Comparison of ENCODE assay signal across 9 cellular contexts in the genomic region with DNA sequence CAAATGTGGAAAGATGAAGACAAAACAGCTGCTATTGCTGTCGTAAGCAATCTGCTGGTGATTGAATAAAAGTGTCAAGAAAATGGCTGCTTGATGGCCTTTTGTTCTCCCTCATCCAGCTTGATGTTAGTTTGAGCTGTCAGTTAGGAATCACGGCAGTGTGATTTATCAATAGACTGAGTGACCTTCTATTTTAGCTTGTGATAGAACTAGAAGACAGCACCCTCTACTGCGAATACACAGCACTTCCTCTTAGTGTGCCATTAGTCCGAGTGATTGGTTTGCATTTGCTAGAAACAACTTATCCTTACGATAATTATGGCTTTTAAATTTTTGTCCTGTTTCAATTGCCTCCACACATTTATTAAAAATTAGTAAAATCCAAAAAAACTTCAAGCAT.
DNase-seq lines count a peak whose midpoint lies in the region; FAIRE-seq and TF ChIP-seq lines count a peak whose summit lies in the region.
"Had no signal": no experiment of that assay in that cellular context is flagged by ENCODE, and none has a peak within 500 bp of the region (broad histone marks: within the 10 kb centered on the region; RNA-seq: fewer than 3 reads in every experiment).

No MANE protein-coding gene starts in this region.

- no peak overlapping the region for H3K4ac ChIP-seq in mesenchymal stem cell (ENCODE audit: low read depth in 1 of 2, low read length in 2 of 2)

- H3K4me2 ChIP-seq in mammary epithelial cell (ENCODE audit: insufficient read depth, low read depth, low read length) (no peak overlapping the region), osteoblast (ENCODE audit: insufficient read depth, low read length) (no peak overlapping the region), mesenchymal stem cell (ENCODE audit: low read length, poor library complexity, severe bottlenecking) (no peak overlapping the region)

- H2AK5ac ChIP-seq in mesenchymal stem cell (ENCODE audit: low read length, severe bottlenecking): no peak overlapping the region

- DNase-seq in HAP-1 (ENCODE audit: low spot score in 2 of 2) (peak; percentile 31 to 85), NCI-H460 (ENCODE audit: extremely low read depth, low read depth) (peak; percentile 12), mammary epithelial cell (no peak), osteoblast (ENCODE audit: insufficient read length, low spot score, missing footprints) (peak; percentile 9), NCI-H1930 (lab: John Stamatoyannopoulos, UW) (no peak), activated gamma-delta T cell treated with Interleukin-2 at 50 U/mL for 16 hours (no peak), kidney (no peak), mesenchymal stem cell (no peak)
- DNase-seq: ovary had no signal

- TF ChIP-seq CTCF in mammary epithelial cell (conservative IDR thresholded peaks at IDR 0.05 in 1 of 2, IDR thresholded peaks at IDR 0.05 in 1 of 2; ENCODE audit: extremely low read depth in 1 of 2, insufficient read depth in 1 of 2, low read depth in 1 of 2, low read length in 2 of 2) (peak; percentile 32 to 44), osteoblast (IDR thresholded peaks at IDR 0.05; ENCODE audit: extremely low read depth, low read depth, low read length) (no peak), kidney (IDR thresholded peaks at IDR 0.05; ENCODE audit: borderline replicate concordance, extremely low read depth, insufficient read depth) (no peak)

- H3K27ac ChIP-seq in mammary epithelial cell (ENCODE audit: insufficient read depth, low read depth, low read length) (no peak overlapping the region), osteoblast (ENCODE audit: low read depth, low read length) (no peak overlapping the region), kidney (ENCODE audit: low read depth in 2 of 2, low read length in 2 of 2) (no peak overlapping the region), mesenchymal stem cell (ENCODE audit: low read length, poor library complexity, severe bottlenecking) (no peak overlapping the region)
- H3K27ac ChIP-seq: ovary had no signal

- 84% methylated on average over 5 of the region's 5 CpGs for WGBS in mammary epithelial cell (ENCODE audit: low coverage, missing lambda C conversion rate)
- 72% methylated on average over 5 of the region's 5 CpGs for WGBS in mesenchymal stem cell

- CTCF ChIA-PET in mammary epithelial cell (lab: Charles Lee; ENCODE audit: low non-redundant PET): no interaction called here

- no peak for FAIRE-seq in kidney (lab: Jason Lieb, UNC)

- H3K14ac ChIP-seq in mesenchymal stem cell (ENCODE audit: low read length in 2 of 2): no peak overlapping the region

- H3K9ac ChIP-seq in mammary epithelial cell (ENCODE audit: insufficient read depth, low read length) (no peak overlapping the region), kidney (ENCODE audit: low read length in 2 of 2) (no peak overlapping the region), mesenchymal stem cell (ENCODE audit: low read length) (no peak overlapping the region)

- H3K27me3 ChIP-seq in HAP-1 (ENCODE audit: low read depth): no peaks in the 10 kb centered on the region
- no peaks in the 10 kb centered on the region for H3K27me3 ChIP-seq in mammary epithelial cell (ENCODE audit: insufficient read depth, low read length)
- H3K27me3 ChIP-seq in osteoblast (ENCODE audit: insufficient read depth, low read length): no peaks in the 10 kb centered on the region
- H3K27me3 ChIP-seq in mesenchymal stem cell (ENCODE audit: control insufficient read depth in 1 of 2, insufficient read depth in 1 of 2, low read length in 2 of 2): peaks cover 0 to 2% of the 10 kb centered on the region in 2 experiments
- H3K27me3 ChIP-seq: ovary had no signal

- no peak overlapping the region for H4K91ac ChIP-seq in mesenchymal stem cell (ENCODE audit: low read length)

- H2BK120ac ChIP-seq in mesenchymal stem cell (ENCODE audit: low read depth, low read length): no peak overlapping the region

- H3K36me3 ChIP-seq in HAP-1 (replicated peaks): no peaks in the 10 kb centered on the region
- no peaks in the 10 kb centered on the region for H3K36me3 ChIP-seq in mammary epithelial cell (ENCODE audit: insufficient read depth, low read length)
- no peaks in the 10 kb centered on the region for H3K36me3 ChIP-seq in osteoblast (ENCODE audit: insufficient read depth, low read length)
- no peaks in the 10 kb centered on the region for H3K36me3 ChIP-seq in kidney (ENCODE audit: control insufficient read depth in 1 of 2, insufficient read depth in 2 of 2, low read length in 2 of 2)
- H3K36me3 ChIP-seq in mesenchymal stem cell (ENCODE audit: control insufficient read depth in 1 of 2, insufficient read depth in 2 of 2, low read depth in 1 of 2, low read length in 2 of 2): no peaks in the 10 kb centered on the region
- H3K36me3 ChIP-seq: ovary had no signal

- no peak overlapping the region for H2AFZ ChIP-seq in mammary epithelial cell (ENCODE audit: low read depth, low read length)
- no peak overlapping the region for H2AFZ ChIP-seq in osteoblast (ENCODE audit: low read length)
- no peak overlapping the region for H2AFZ ChIP-seq in mesenchymal stem cell (ENCODE audit: low read depth, low read length)

- intact Hi-C loops in mammary epithelial cell (cut with micrococcal nuclease): no loop called here
- intact Hi-C loops in kidney (cut with DNase I): no loop called here

- in situ Hi-C loops in HAP-1 (cut with MboI; ENCODE audit: low sequenced_read_pairs) (no loop called here), mammary epithelial cell (cut with MboI; ENCODE audit: low sequenced_read_pairs in 2 of 2) (no loop called here)

- H3K9me3 ChIP-seq in HAP-1 (no peaks in the 10 kb centered on the region; the same call in 1 of the 2 replicates), mammary epithelial cell (replicated peaks; ENCODE audit: insufficient read depth, low read length) (no peaks in the 10 kb centered on the region), osteoblast (ENCODE audit: low read depth, low read length) (no peaks in the 10 kb centered on the region), kidney (ENCODE audit: control insufficient read depth in 1 of 2, low read length in 2 of 2) (no peaks in the 10 kb centered on the region), mesenchymal stem cell (ENCODE audit: control insufficient read depth, low read length) (no peaks in the 10 kb centered on the region)
- H3K9me3 ChIP-seq: ovary had no signal

- H3K23ac ChIP-seq in mesenchymal stem cell (ENCODE audit: low read length in 2 of 2): no peak overlapping the region

- no peak overlapping the region for H2BK5ac ChIP-seq in mesenchymal stem cell (ENCODE audit: low read depth, low read length, poor library complexity, severe bottlenecking)

- BruUV-seq in mammary epithelial cell (replicated peaks; lab: Mats Ljungman, UMichigan): no TSS peak

- no peak overlapping the region for H3K4me3 ChIP-seq in HAP-1
- H3K4me3 ChIP-seq in mammary epithelial cell (replicated peaks in 1 of 3; ENCODE audit: insufficient read depth in 1 of 3, low read depth in 2 of 3, low read length in 3 of 3): no peak overlapping the region
- no peak overlapping the region for H3K4me3 ChIP-seq in osteoblast (ENCODE audit: insufficient read depth, low read length)
- H3K4me3 ChIP-seq in kidney (ENCODE audit: low read length in 2 of 2): no peak overlapping the region
- no peak overlapping the region for H3K4me3 ChIP-seq in mesenchymal stem cell (ENCODE audit: insufficient read depth in 1 of 2, low read depth in 1 of 2, low read length in 2 of 2)
- H3K4me3 ChIP-seq: ovary had no signal

- no peak overlapping the region for H4K8ac ChIP-seq in mesenchymal stem cell (ENCODE audit: low read length)

- H3K4me1 ChIP-seq in HAP-1: peaks cover 12% of the 10 kb centered on the region
- peaks cover 8% of the 10 kb centered on the region for H3K4me1 ChIP-seq in mammary epithelial cell (ENCODE audit: insufficient read depth, low read length)
- no peaks in the 10 kb centered on the region for H3K4me1 ChIP-seq in osteoblast (ENCODE audit: insufficient read depth, low read length)
- no peaks in the 10 kb centered on the region for H3K4me1 ChIP-seq in kidney (ENCODE audit: control insufficient read depth in 1 of 2, insufficient read depth in 1 of 2, low read depth in 1 of 2, low read length in 2 of 2)
- H3K4me1 ChIP-seq in mesenchymal stem cell (ENCODE audit: control insufficient read depth, insufficient read depth, low read depth, low read length): no peaks in the 10 kb centered on the region

- H2BK15ac ChIP-seq in mesenchymal stem cell (ENCODE audit: low read depth, poor library complexity, severe bottlenecking): no peak overlapping the region

- H3K18ac ChIP-seq in mesenchymal stem cell (ENCODE audit: low read depth in 1 of 2, low read length in 2 of 2): no peak overlapping the region

- H2BK12ac ChIP-seq in mesenchymal stem cell (ENCODE audit: low read length in 2 of 2): no peak overlapping the region

- no peaks in the 10 kb centered on the region for H3K79me1 ChIP-seq in mesenchymal stem cell (replicated peaks; ENCODE audit: low read length, poor library complexity, severe bottlenecking)

- dilution Hi-C loops in mammary epithelial cell (cut with HindIII; ENCODE audit: low sequenced_read_pairs): no loop called here

- H3K79me2 ChIP-seq in mammary epithelial cell (ENCODE audit: insufficient read depth, low read length) (no peaks in the 10 kb centered on the region), osteoblast (ENCODE audit: insufficient read depth, low read length) (no peaks in the 10 kb centered on the region)

- H4K20me1 ChIP-seq in mammary epithelial cell (ENCODE audit: insufficient read depth, low read length) (no peaks in the 10 kb centered on the region), osteoblast (ENCODE audit: insufficient read depth, low read length) (no peaks in the 10 kb centered on the region)

Comparison
In these comparisons a context has a peak if more than half of its experiments do, and no peak if none do; other contexts are left out.
1. DNase-seq: peak in HAP-1 (2 of 2), NCI-H460 (single experiment) and osteoblast (single experiment); none in mammary epithelial cell (single experiment), NCI-H1930 (0 of 2), activated gamma-delta T cell treated with Interleukin-2 at 50 U/mL for 16 hours (single experiment), kidney (single experiment) and mesenchymal stem cell (single experiment).
2. CTCF ChIP-seq: peak in mammary epithelial cell (2 of 2); none in osteoblast (single experiment) and kidney (single experiment).